Comparison of ENCODE assay signal across 9 cellular contexts in the genomic region with DNA sequence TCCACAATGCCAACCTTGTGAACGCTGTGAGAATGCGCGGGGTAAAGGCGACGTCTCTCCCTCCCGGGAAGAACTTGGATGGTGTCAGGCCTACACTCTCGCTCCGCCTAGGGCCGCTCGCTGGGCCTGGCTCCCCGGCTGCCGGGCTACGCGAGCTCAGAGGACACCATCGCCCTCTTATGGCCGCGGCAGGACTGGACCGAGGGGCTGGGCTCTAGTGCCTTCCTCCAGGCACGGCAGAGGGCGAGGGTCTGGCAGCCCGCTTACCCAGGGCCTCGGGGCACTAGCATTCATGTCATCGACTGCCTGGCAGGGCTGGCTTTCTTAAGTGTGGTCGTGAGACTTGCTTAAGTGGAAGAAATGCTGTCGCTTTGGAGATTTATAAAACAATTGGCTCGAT. TPM values are rescaled to one million over a fixed set of nuclear protein-coding genes. Genes with fewer than 3 reads are reported as not detected.
DNase-seq lines count a peak whose midpoint lies in the region; ATAC-seq and TF ChIP-seq lines count a peak whose summit lies in the region.
"Had no signal": no experiment of that assay in that cellular context is flagged by ENCODE, and none has a peak within 500 bp of the region (broad histone marks: within the 10 kb centered on the region; RNA-seq: fewer than 3 reads in every experiment).

No MANE protein-coding gene starts in this region.

- peaks cover 24% of the 10 kb centered on the region for H3K4me1 ChIP-seq in CD4-positive, CD25-positive, alpha-beta regulatory T cell (ENCODE audit: control insufficient read depth, insufficient read depth, low read length, poor library complexity, severe bottlenecking)
- H3K4me1 ChIP-seq in HUES6 (ENCODE audit: control insufficient read depth, insufficient read depth, low read length), result peaks cover 16% of the 10 kb centered on the region

- ATAC-seq in CD4-positive, CD25-positive, alpha-beta regulatory T cell (ENCODE audit: low read depth in 2 of 2), result no peak
- ATAC-seq in HG03342 (IDR thresholded peaks at IDR 0.05; ENCODE audit: unreplicated experiment), result no peak
- no peak for ATAC-seq in GM19328 (IDR thresholded peaks at IDR 0.05; ENCODE audit: unreplicated experiment)

- H3K36me3 Mint-ChIP-seq in CD4-positive, CD25-positive, alpha-beta regulatory T cell, result peaks cover 21% of the 10 kb centered on the region
- peaks cover 13% of the 10 kb centered on the region for H3K36me3 Mint-ChIP-seq in mesothelial cell of epicardium

- H3K9me3 ChIP-seq in CD4-positive, CD25-positive, alpha-beta regulatory T cell (ENCODE audit: control insufficient read depth in 2 of 2, low read length in 2 of 2), result no peaks in the 10 kb centered on the region
- no peaks in the 10 kb centered on the region for H3K9me3 ChIP-seq in HUES6 (ENCODE audit: control insufficient read depth, insufficient read depth, low read depth, low read length)

- H3K36me3 ChIP-seq in CD4-positive, CD25-positive, alpha-beta regulatory T cell (ENCODE audit: control insufficient read depth, insufficient read depth, low read length), result peaks cover 15% of the 10 kb centered on the region
- H3K36me3 ChIP-seq in HUES6 (ENCODE audit: control insufficient read depth, insufficient read depth, low read length), result peaks cover 23% of the 10 kb centered on the region

- H3K4me3 Mint-ChIP-seq in CD4-positive, CD25-positive, alpha-beta regulatory T cell, result peak overlapping the region in 3 of 4 donors; percentile 88 to 95 (median 92)
- H3K4me3 Mint-ChIP-seq in mesothelial cell of epicardium, result peak overlapping the region; percentile 90

- H3K9ac ChIP-seq in HUES6 (ENCODE audit: low read length), result no peak overlapping the region

- H3K27ac ChIP-seq in CD4-positive, CD25-positive, alpha-beta regulatory T cell (ENCODE audit: insufficient read depth, low read length, poor library complexity, severe bottlenecking), result no peak overlapping the region
- no peak overlapping the region for H3K27ac ChIP-seq in HUES6 (ENCODE audit: low read depth, low read length)
- peak overlapping the region in 36 of 59 donors; percentile 2 to 94 (median 85) for H3K27ac ChIP-seq in dorsolateral prefrontal cortex

- no peak overlapping the region for H3K4me3 ChIP-seq in CD4-positive, CD25-positive, alpha-beta regulatory T cell (ENCODE audit: low read depth, low read length)
- H3K4me3 ChIP-seq in HUES6 (ENCODE audit: low read depth, low read length), result peak overlapping the region; percentile 89
- H3K4me3 ChIP-seq in dorsolateral prefrontal cortex, result peak overlapping the region in 16 of 59 donors; percentile 14 to 96 (median 86)
- H3K4me3 ChIP-seq in lower leg skin (ENCODE audit: low read depth, poor library complexity, severe bottlenecking), result no peak overlapping the region

- intact Hi-C loops in dorsolateral prefrontal cortex (cut with DNase I) (loop anchor here in 1 of 2 donors (2.0 kb wide), 1 partner anchor 20 kb away; no protein-coding TSS in a partner anchor), lower leg skin (cut with DNase I; ENCODE audit: low total_unique reads) (no loop called here)

- H3K27ac Mint-ChIP-seq in CD4-positive, CD25-positive, alpha-beta regulatory T cell, result peak overlapping the region in 1 of 3 donors; percentile 98
- H3K27ac Mint-ChIP-seq in mesothelial cell of epicardium, result peak overlapping the region; percentile 89

- peaks cover 6 to 63% (median 37%) of the 10 kb centered on the region in 4 donors for H3K4me1 Mint-ChIP-seq in CD4-positive, CD25-positive, alpha-beta regulatory T cell
- peaks cover 29% of the 10 kb centered on the region for H3K4me1 Mint-ChIP-seq in mesothelial cell of epicardium

- peaks cover 11% of the 10 kb centered on the region for H3K27me3 Mint-ChIP-seq in CD4-positive, CD25-positive, alpha-beta regulatory T cell
- no peaks in the 10 kb centered on the region for H3K27me3 Mint-ChIP-seq in mesothelial cell of epicardium (ENCODE audit: low read depth)

- H3K27me3 ChIP-seq in CD4-positive, CD25-positive, alpha-beta regulatory T cell (ENCODE audit: control insufficient read depth, insufficient read depth, low read length), result no peaks in the 10 kb centered on the region
- H3K27me3 ChIP-seq in HUES6 (ENCODE audit: control insufficient read depth, insufficient read depth, low read length), result no peaks in the 10 kb centered on the region
- no peaks in the 10 kb centered on the region for H3K27me3 ChIP-seq in dorsolateral prefrontal cortex

- peaks cover 0 to 4% (median 0%) of the 10 kb centered on the region in 7 donors for H3K9me3 Mint-ChIP-seq in CD4-positive, CD25-positive, alpha-beta regulatory T cell
- no peaks in the 10 kb centered on the region for H3K9me3 Mint-ChIP-seq in mesothelial cell of epicardium

- TF ChIP-seq CTCF in dorsolateral prefrontal cortex (IDR thresholded peaks at IDR 0.05 in 54 of 56, conservative IDR thresholded peaks at IDR 0.05 in 2 of 56; ENCODE audit: low read depth in 1 of 56, partially characterized antibody in 56 of 56) (peak in 18 of 56 donors; percentile 9 to 51 (median 22)), mesothelial cell of epicardium (IDR thresholded peaks at IDR 0.05; ENCODE audit: unreplicated experiment) (peak; percentile 48), lower leg skin (IDR thresholded peaks at IDR 0.05) (no peak)

- TF ChIP-seq POLR2A in lower leg skin (IDR thresholded peaks at IDR 0.05), result no peak

- no peak for DNase-seq in CD4-positive, CD25-positive, alpha-beta regulatory T cell
- peak in 1 of 10 donors; percentile 58 for DNase-seq in dorsolateral prefrontal cortex
- peak; percentile 53 to 80 for DNase-seq in mesothelial cell of epicardium (ENCODE audit: low spot score in 2 of 2, unreplicated experiment in 2 of 2)
- no peak for DNase-seq in NCI-H446 (lab: John Stamatoyannopoulos, UW)
- no peak for DNase-seq in lower leg skin (ENCODE audit: low spot score in 2 of 2)
- DNase-seq: NCI-H2029 had no signal

- WGBS in lower leg skin, 2 donors, result 61 to 65% methylated on average over 26 of the region's 26 CpGs

RNA-seq across cellular contexts. Expression of gene EXOSC2, which starts 1.2 kb away (rescaled TPM):
- total RNA-seq in CD4-positive, CD25-positive, alpha-beta regulatory T cell, result 47.1 TPM
- 10 to 100 TPM; 24.1 to 30.0 (median 28.5) TPM for polyA plus RNA-seq in CD4-positive, CD25-positive, alpha-beta regulatory T cell
- total RNA-seq in dorsolateral prefrontal cortex (10 to 100 TPM; 24.6 to 43.4 (median 32.7) TPM), mesothelial cell of epicardium (52.8 to 56.2 TPM (median 54.4 TPM) in 3 replicates), lower leg skin (10 to 100 TPM; 14.8 to 19.7 (median 17.9) TPM)

RNA-seq across cellular contexts. Expression of gene PRDM12, which starts 28.0 kb away (rescaled TPM):
- not detected for total RNA-seq in CD4-positive, CD25-positive, alpha-beta regulatory T cell
- under 1 TPM in 1 of 4 donors, not detected in 3; 0.10 TPM for polyA plus RNA-seq in CD4-positive, CD25-positive, alpha-beta regulatory T cell
- total RNA-seq in dorsolateral prefrontal cortex (1 to 10 TPM in 8 of 120 experiments, under 1 TPM in 102, not detected in 10; 0.16 to 1.5 (median 0.52) TPM), mesothelial cell of epicardium (0.11 TPM in 1 of 3 replicates, not detected in the others), lower leg skin (under 1 TPM in 1 of 4 donors, not detected in 3; 0.21 TPM)

Comparison
In these comparisons a context has a peak if more than half of its experiments do, and no peak if none do; other contexts are left out.
1. DNase-seq: peak in mesothelial cell of epicardium (2 of 2); none in CD4-positive, CD25-positive, alpha-beta regulatory T cell (0 of 3), NCI-H446 (0 of 2) and lower leg skin (0 of 2).
2. H3K27ac ChIP-seq: peak in dorsolateral prefrontal cortex (36 of 59); none in CD4-positive, CD25-positive, alpha-beta regulatory T cell (single experiment) and HUES6 (single experiment).